Comparison of ENCODE assay signal across 18 cellular contexts in the genomic region with DNA sequence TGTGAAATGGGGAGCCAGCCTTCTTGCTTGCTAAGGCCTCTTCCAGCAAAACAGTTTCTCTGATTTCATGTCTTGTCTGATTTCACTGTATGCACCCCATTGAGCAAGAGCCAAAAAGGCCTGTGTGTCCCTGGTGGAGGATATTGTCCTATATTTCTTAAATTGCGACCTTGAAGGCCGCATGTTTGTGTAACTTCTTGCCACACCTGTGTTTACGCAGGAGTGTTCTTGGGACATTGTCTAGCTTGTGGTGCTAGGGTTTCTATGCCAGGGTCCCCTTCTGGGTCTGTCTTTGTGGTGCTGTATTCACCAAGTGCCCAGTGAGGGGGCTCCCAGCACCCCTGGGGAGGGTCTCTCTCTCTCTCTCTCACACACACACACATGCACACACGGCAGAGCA. TPM values are rescaled to one million over a fixed set of nuclear protein-coding genes. Genes with fewer than 3 reads are reported as not detected.
"Had no signal": no experiment of that assay in that cellular context is flagged by ENCODE, and none has a peak within 500 bp of the region (broad histone marks: within the 10 kb centered on the region; RNA-seq: fewer than 3 reads in every experiment).

No MANE protein-coding gene starts in this region.

RNA-seq across cellular contexts. Expression of a gene that starts 6.8 kb away (rescaled TPM):
- total RNA-seq: activated naive CD4-positive, alpha-beta T cell treated with anti-CD3 and anti-CD28 coated beads for 36 hours; activated naive CD4-positive, alpha-beta T cell treated with anti-CD3 and anti-CD28 coated beads, Interleukin-2, amount 50 U/mL, for 72 hours; activated naive CD8-positive, alpha-beta T cell treated with anti-CD3 and anti-CD28 coated beads, Interleukin-2, amount 10 ng/mL, durations not matched to agents 7 days and 5 days; activated T-cell treated with anti-CD3 and anti-CD28 coated beads, Interleukin-2, amount 50 U/mL, for 4 hours; activated T-cell treated with anti-CD3 and anti-CD28 coated beads, Interleukin-2, amount 50 U/mL, for 72 hours; activated T-helper 1 cell treated with anti-CD3 and anti-CD28 coated beads, Interleukin-12 subunit alpha, Interleukin-12 subunit beta, Interleukin-2, Interleukin-4 antibody, amounts not matched to agents 30 ng/mL and 10 ng/mL and 1 ng/mL, durations not matched to agents 14 hours and 24 hours and 36 hours; activated T-helper 17 cell treated with anti-CD3 and anti-CD28 coated beads, Interleukin-2, amount 50 U/mL, for 72 hours; activated T-helper 2 cell treated with anti-CD3 and anti-CD28 coated beads, Interferon-gamma antibody, Interleukin-2, Interleukin-4, amounts not matched to agents 10 μg/mL and 5 μg/mL and 100 μg/mL, durations not matched to agents 14 hours and 24 hours and 36 hours; adrenal gland; aorta; ascending aorta; astrocyte; body of pancreas; breast epithelium; bronchial epithelial cell; cardiac muscle cell; cardiac septum had no signal
- polyA plus RNA-seq: adipose tissue, adrenal gland, aorta, cardiac muscle cell had no signal
